11 cellular contexts compared by ENCODE assay signal in the genomic region with DNA sequence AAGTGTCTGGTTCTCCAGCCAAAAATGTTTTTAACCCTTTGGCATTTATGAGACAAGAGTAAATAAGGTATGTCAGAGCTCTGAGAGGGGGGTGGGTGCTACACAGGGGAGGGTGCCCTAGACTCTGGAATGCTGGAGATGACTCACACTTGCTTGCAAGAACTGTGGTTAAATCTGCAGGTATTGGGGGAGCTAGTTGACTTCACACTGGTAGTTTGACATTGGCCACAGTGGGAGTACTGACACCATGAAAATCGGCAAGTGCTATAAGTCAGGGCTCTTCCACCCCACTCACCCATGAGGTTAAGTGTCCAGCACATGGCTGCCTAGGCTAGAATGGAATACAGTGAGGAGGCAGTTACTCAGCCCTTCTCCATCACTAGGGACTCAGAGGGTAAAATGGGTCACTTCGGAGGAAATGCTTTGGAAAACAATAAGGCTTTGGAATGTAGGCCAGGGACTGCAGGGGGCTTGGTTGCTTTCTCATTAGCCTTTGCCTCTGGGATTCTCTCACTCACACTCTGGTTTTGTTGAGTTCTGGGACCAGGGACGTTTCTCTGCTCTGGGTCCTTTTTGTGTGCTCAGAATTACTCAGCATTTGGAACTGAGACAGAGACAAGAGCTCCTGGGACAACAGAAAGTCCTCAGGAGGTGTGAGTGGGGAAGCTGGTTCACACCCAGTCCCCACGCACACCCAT.
DNase-seq lines count a peak whose midpoint lies in the region; ATAC-seq and TF ChIP-seq lines count a peak whose summit lies in the region.
"Had no signal": no experiment of that assay in that cellular context is flagged by ENCODE, and none has a peak within 500 bp of the region (broad histone marks: within the 10 kb centered on the region; RNA-seq: fewer than 3 reads in every experiment).

No MANE protein-coding gene starts in this region.

- in situ Hi-C loops in GM23248 (cut with MboI): no loop called here

- H3K9ac ChIP-seq in GM23248: peak overlapping the region; percentile 69

- no peak for TF ChIP-seq EP300 in sigmoid colon (IDR thresholded peaks at IDR 0.05)

- intact Hi-C loops in left ventricle myocardium inferior (cut with micrococcal nuclease): no loop called here
- intact Hi-C loops in sigmoid colon (cut with DNase I): loop anchor here (5.0 kb wide), 1 partner anchor 94 kb away; the partner anchor contains the start of gene ACKR3

- no peaks in the 10 kb centered on the region for H3K79me2 ChIP-seq in GM23248 (ENCODE audit: insufficient read depth)

- H3K36me3 ChIP-seq in GM23248 (ENCODE audit: low read depth) (no peaks in the 10 kb centered on the region), left ventricle myocardium inferior (no peaks in the 10 kb centered on the region), sigmoid colon (no peaks in the 10 kb centered on the region)

- CTCF ChIA-PET in HEK293T (lab: Yijun Ruan, JAX): no interaction called here

- no peaks in the 10 kb centered on the region for H4K20me1 ChIP-seq in GM23248 (ENCODE audit: insufficient read depth)

- H3K27me3 ChIP-seq in GM23248 (replicated peaks; ENCODE audit: insufficient read depth) (no peaks in the 10 kb centered on the region), left ventricle myocardium inferior (ENCODE audit: low read depth) (no peaks in the 10 kb centered on the region), sigmoid colon (no peaks in the 10 kb centered on the region)

- no peak for TF ChIP-seq POLR2A in sigmoid colon (IDR thresholded peaks at IDR 0.05)

- no peaks in the 10 kb centered on the region for H3K9me2 ChIP-seq in GM23248 (ENCODE audit: insufficient read depth)

- peak overlapping the region; percentile 93 for H3K27ac ChIP-seq in GM23248
- H3K27ac ChIP-seq in left ventricle myocardium inferior (replicated peaks): peak overlapping the region; percentile 79
- peak overlapping the region; percentile 32 to 82 (median 76) for H3K27ac ChIP-seq in sigmoid colon

- ATAC-seq in HG02623 (IDR thresholded peaks at IDR 0.05; ENCODE audit: unreplicated experiment): no peak

- peak overlapping the region; percentile 23 for H2AFZ ChIP-seq in GM23248

- POLR2A ChIA-PET in HEK293T (lab: Yijun Ruan, JAX): no interaction called here

- 12 to 24% methylated on average over 4 of the region's 4 CpGs for WGBS in GM23248 (ENCODE audit: low coverage in 1 of 2, low lambda C conversion rate in 2 of 2, missing lambda C conversion rate in 2 of 2), 2 experiments
- 35 to 55% methylated on average over 4 of the region's 4 CpGs for WGBS in sigmoid colon, 2 donors

- H3K4me2 ChIP-seq in GM23248 (ENCODE audit: unreplicated experiment): peak overlapping the region; percentile 80

- H3K4me3 ChIP-seq in GM23248: no peak overlapping the region; the same call in 1 of the 2 replicates
- no peak overlapping the region for H3K4me3 ChIP-seq in left ventricle myocardium inferior
- H3K4me3 ChIP-seq in sigmoid colon: no peak overlapping the region

- H3K9me3 ChIP-seq in GM23248 (ENCODE audit: low read depth) (no peaks in the 10 kb centered on the region), left ventricle myocardium inferior (replicated peaks) (peaks cover 4% of the 10 kb centered on the region), sigmoid colon (no peaks in the 10 kb centered on the region)

- TF ChIP-seq CTCF in left ventricle myocardium inferior (IDR thresholded peaks at IDR 0.05; ENCODE audit: borderline replicate concordance): no peak
- TF ChIP-seq CTCF in sigmoid colon (IDR thresholded peaks at IDR 0.05): no peak

- H3F3A ChIP-seq in GM23248 (ENCODE audit: insufficient read depth): peaks cover 39% of the 10 kb centered on the region

- H3K4me1 ChIP-seq in GM23248 (ENCODE audit: insufficient read depth) (peaks cover 48% of the 10 kb centered on the region), left ventricle myocardium inferior (peaks cover 52% of the 10 kb centered on the region), sigmoid colon (peaks cover 0 to 53% (median 49%) of the 10 kb centered on the region in 4 donors)

- DNase-seq in GM23248: peak; percentile 65
- DNase-seq in amniotic epithelial cell (ENCODE audit: low read depth): peak; percentile 43
- no peak for DNase-seq in left ventricle myocardium inferior
- no peak for DNase-seq in sigmoid colon
- no peak for DNase-seq in DMS53 (lab: John Stamatoyannopoulos, UW)
- no peak for DNase-seq in HEK293T (ENCODE audit: extremely low spot score)
- DNase-seq in NCI-H1436 treated with DMSO at 0.1 percent for 48 hours (lab: John Stamatoyannopoulos, UW): no peak
- DNase-seq: DMS 273 treated with DMSO at 0.1 percent for 48 hours, NCI-H1694 treated with DMSO at 0.1 percent for 48 hours, occipital lobe had no signal

TF ChIP-seq in HEK293T, 16 proteins besides CTCF, POLR2A, EP300 and RAD21:
- no peak for TF ChIP-seq TARDBP (IDR thresholded peaks at IDR 0.05)
- no peak for TF ChIP-seq HDGF (IDR thresholded peaks at IDR 0.05; ENCODE audit: borderline replicate concordance)
- no peak for TF ChIP-seq SP1 (IDR thresholded peaks at IDR 0.05)
- no peak for TF ChIP-seq LEF1 (IDR thresholded peaks at IDR 0.05; ENCODE audit: borderline replicate concordance)
- TF ChIP-seq CTBP1 (IDR thresholded peaks at IDR 0.05; ENCODE audit: borderline replicate concordance): no peak
- no peak for TF ChIP-seq SUZ12 (IDR thresholded peaks at IDR 0.05)
- TF ChIP-seq BHLHE40 (IDR thresholded peaks at IDR 0.05; ENCODE audit: borderline replicate concordance): no peak
- no peak for TF ChIP-seq L3MBTL2 (conservative IDR thresholded peaks at IDR 0.05)
- no peak for TF ChIP-seq ARNT (IDR thresholded peaks at IDR 0.05)
- TF ChIP-seq FOXA1 (IDR thresholded peaks at IDR 0.05): no peak
- TF ChIP-seq, protein P1, sequence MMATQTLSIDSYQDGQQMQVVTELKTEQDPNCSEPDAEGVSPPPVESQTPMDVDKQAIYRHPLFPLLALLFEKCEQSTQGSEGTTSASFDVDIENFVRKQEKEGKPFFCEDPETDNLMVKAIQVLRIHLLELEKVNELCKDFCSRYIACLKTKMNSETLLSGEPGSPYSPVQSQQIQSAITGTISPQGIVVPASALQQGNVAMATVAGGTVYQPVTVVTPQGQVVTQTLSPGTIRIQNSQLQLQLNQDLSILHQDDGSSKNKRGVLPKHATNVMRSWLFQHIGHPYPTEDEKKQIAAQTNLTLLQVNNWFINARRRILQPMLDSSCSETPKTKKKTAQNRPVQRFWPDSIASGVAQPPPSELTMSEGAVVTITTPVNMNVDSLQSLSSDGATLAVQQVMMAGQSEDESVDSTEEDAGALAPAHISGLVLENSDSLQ (IDR thresholded peaks at IDR 0.05): no peak
- no peak for TF ChIP-seq ELF4 (IDR thresholded peaks at IDR 0.05)
- no peak for TF ChIP-seq NFRKB (IDR thresholded peaks at IDR 0.05)
- TF ChIP-seq FOXK2 (IDR thresholded peaks at IDR 0.05): no peak
- no peak for TF ChIP-seq ZNF384 (IDR thresholded peaks at IDR 0.05)
TF ChIP-seq in HEK293T: peak in this region for 0.

Comparison
In these comparisons a context has a peak if more than half of its experiments do, and no peak if none do; other contexts are left out.
1. DNase-seq: peak in GM23248 (single experiment) and amniotic epithelial cell (single experiment); none in left ventricle myocardium inferior (single experiment), sigmoid colon (single experiment), DMS53 (single experiment), HEK293T (single experiment) and NCI-H1436 treated with DMSO at 0.1 percent for 48 hours (single experiment).
2. Peak in every context shown above with its lines, with median percentiles within 50 percentile points of each other: H3K27ac ChIP-seq.